In genomic region chr18:21820035-21820810, GRCh38 we compare ENCODE assay signal across 8 cellular contexts.
A peak's percentile ranks its signal among the peaks of the same experiment; 100 is the strongest.
DNase-seq lines count a peak whose midpoint lies in the region; ATAC-seq and TF ChIP-seq lines count a peak whose summit lies in the region.

No MANE protein-coding gene starts in this region.

- H3K36me3 ChIP-seq in A673 (ENCODE audit: insufficient read depth, low read length, poor library complexity, severe bottlenecking), result peaks cover 37% of the 10 kb centered on the region

- no peak overlapping the region for H3K27ac ChIP-seq in A673 (ENCODE audit: low read depth, low read length, poor library complexity, severe bottlenecking)

- H3K27me3 ChIP-seq in A673 (replicated peaks; ENCODE audit: insufficient read depth, low read depth, low read length, poor library complexity), result no peaks in the 10 kb centered on the region

- intact Hi-C loops in A673 (cut with micrococcal nuclease; ENCODE audit: unreplicated experiment), result no loop called here

- BruUV-seq in A673 (replicated peaks; lab: Mats Ljungman, UMichigan), result no TSS peak

- no peaks in the 10 kb centered on the region for H3K9me3 ChIP-seq in A673 (ENCODE audit: low read depth, low read length, poor library complexity, severe bottlenecking)

- no peaks in the 10 kb centered on the region for H3K4me1 ChIP-seq in A673 (ENCODE audit: insufficient read depth, low read length, poor library complexity, severe bottlenecking)

- no peak overlapping the region for H3K4me3 ChIP-seq in A673 (ENCODE audit: low read depth, low read length, poor library complexity, severe bottlenecking)

- CTCF ChIA-PET in A673 (lab: Charles Lee), result interaction anchor here (0.6 kb wide), 2 partner anchors 11 to 365 kb away, joined by 3 to 5 read pairs; no protein-coding TSS in a partner anchor

- TF ChIP-seq CTCF in A673 (conservative IDR thresholded peaks at IDR 0.05; ENCODE audit: low read depth, low read length), result peak; percentile 73

- DNase-seq in A673 (ENCODE audit: low spot score) (peak; percentile 34), SW480 (ENCODE audit: low spot score) (peak; percentile 41), hepatic stellate cell (ENCODE audit: low spot score) (peak; percentile 15), NCI-H1048 (lab: John Stamatoyannopoulos, UW) (no peak), activated T-cell treated with anti-CD3 and anti-CD28 coated beads for 4 hours (no peak), NCI-H1092 treated with DMSO at 0.1 percent for 48 hours (lab: John Stamatoyannopoulos, UW) (no peak), NCI-H2081 treated with DMSO at 0.1 percent for 48 hours (lab: John Stamatoyannopoulos, UW) (no peak)

- peak; percentile 43 for ATAC-seq in GM18907 (IDR thresholded peaks at IDR 0.05; ENCODE audit: unreplicated experiment)

- POLR2A ChIA-PET in A673 (lab: Charles Lee; ENCODE audit: low non-redundant PET), result interaction anchor here (0.6 kb wide), 1 partner anchor 56 kb away, joined by 4 read pairs; no protein-coding TSS in a partner anchor

Comparison
In these comparisons a context has a peak if more than half of its experiments do, and no peak if none do; other contexts are left out.
1. DNase-seq: peak in A673 (single experiment), SW480 (single experiment) and hepatic stellate cell (single experiment); none in NCI-H1048 (single experiment), activated T-cell treated with anti-CD3 and anti-CD28 coated beads for 4 hours (single experiment), NCI-H1092 treated with DMSO at 0.1 percent for 48 hours (single experiment) and NCI-H2081 treated with DMSO at 0.1 percent for 48 hours (single experiment).